ENCODE assay signal across 23 cellular contexts in the genomic region with DNA sequence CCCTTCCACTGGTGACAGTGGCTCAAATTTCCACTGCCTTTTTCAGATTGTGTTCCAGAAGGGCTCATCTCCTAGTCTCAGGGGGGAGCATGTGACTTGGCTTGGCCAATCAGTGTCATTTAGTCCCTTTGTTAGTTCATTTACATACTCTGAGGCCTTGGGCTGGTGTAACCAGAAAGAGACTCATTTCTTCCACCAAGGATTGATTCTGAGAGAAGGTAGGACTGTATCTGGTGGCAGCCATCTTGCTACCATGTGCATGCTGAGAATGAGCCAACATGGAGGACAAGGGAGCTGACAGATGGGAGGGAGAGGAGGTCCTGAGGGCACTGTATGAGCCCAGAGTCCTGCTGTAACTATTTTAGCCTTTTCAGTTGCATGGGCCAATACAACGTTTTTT.
DNase-seq lines count a peak whose midpoint lies in the region; ATAC-seq, FAIRE-seq and TF ChIP-seq lines count a peak whose summit lies in the region.
"Had no signal": no experiment of that assay in that cellular context is flagged by ENCODE, and none has a peak within 500 bp of the region (broad histone marks: within the 10 kb centered on the region; RNA-seq: fewer than 3 reads in every experiment).

No MANE protein-coding gene starts in this region.

- RAD21 ChIA-PET in GM12878 (lab: Charles Lee; ENCODE audit: unreplicated experiment): no interaction called here

- no peak for TF ChIP-seq CTCF in GM12878 (IDR thresholded peaks at IDR 0.05 in 2 of 3, conservative IDR thresholded peaks at IDR 0.05 in 1 of 3; ENCODE audit: control insufficient read depth in 2 of 3, extremely low read depth in 1 of 3, insufficient read depth in 1 of 3, low read depth in 3 of 3, low read length in 3 of 3)
- TF ChIP-seq CTCF in Caco-2 (IDR thresholded peaks at IDR 0.05; ENCODE audit: insufficient read depth in 1 of 2, low read depth in 1 of 2, low read length in 1 of 2, severe bottlenecking in 1 of 2, unreplicated experiment in 1 of 2): no peak

- TF ChIP-seq RAD21 in GM12878 (IDR thresholded peaks at IDR 0.05; ENCODE audit: insufficient read depth, low read depth, low read length): no peak

- peak; percentile 38; the same call in 2 of the 3 replicates for ATAC-seq in GM12878
- no peak for ATAC-seq in activated CD8-positive, alpha-beta T cell treated with anti-CD3 and anti-CD28 coated beads, Interleukin-2, amount 10 ng/mL, durations not matched to agents 7 days and 5 days
- ATAC-seq: CD8-positive, alpha-beta T cell; Panc1 had no signal

- in situ Hi-C loops in GM12878 (cut with MboI): no loop called here

- H3K4me3 Mint-ChIP-seq in Caco-2 (ENCODE audit: unreplicated experiment): no peak overlapping the region
- H3K4me3 Mint-ChIP-seq in activated CD8-positive, alpha-beta T cell treated with anti-CD3 and anti-CD28 coated beads, Interleukin-2, amount 10 ng/mL, durations not matched to agents 7 days and 5 days: no peak overlapping the region
- H3K4me3 Mint-ChIP-seq: B cell; CD8-positive, alpha-beta T cell had no signal

- intact Hi-C loops in GM12878 (cut with micrococcal nuclease; ENCODE audit: unreplicated experiment) (no loop called here), Caco-2 (cut with micrococcal nuclease; ENCODE audit: unreplicated experiment) (no loop called here)

- BruUV-seq in GM12878 (replicated peaks; lab: Mats Ljungman, UMichigan) (no TSS peak), Caco-2 (replicated peaks; lab: Mats Ljungman, UMichigan) (no TSS peak)

- WGBS in GM12878 (ENCODE audit: insufficient coverage, insufficient replicate concordance, low lambda C conversion rate, missing lambda C conversion rate): 0% methylated on average over 1 of the region's 1 CpG

- SMC1A ChIA-PET in GM12878 (lab: Charles Lee; ENCODE audit: uncharacterized antibody, unreplicated experiment): no interaction called here

- peak; percentile 5 for DNase-seq in DMS 273 (lab: John Stamatoyannopoulos, UW; ENCODE audit: unreplicated experiment)
- no peak for DNase-seq in DMS 273 treated with DMSO at 0.1 percent for 48 hours (lab: John Stamatoyannopoulos, UW)
- peak; percentile 19 for DNase-seq in NCI-H82 treated with DMSO at 0.1 percent for 48 hours (lab: John Stamatoyannopoulos, UW; ENCODE audit: unreplicated experiment)
- no peak for DNase-seq in GM12878 (ENCODE audit: low read depth, low spot score)
- DNase-seq in Caco-2: no peak
- no peak for DNase-seq in DMS53 (lab: John Stamatoyannopoulos, UW)
- no peak for DNase-seq in activated CD8-positive, alpha-beta T cell treated with anti-CD3 and anti-CD28 coated beads, Interleukin-2, amount 10 ng/mL, durations not matched to agents 7 days and 5 days
- DNase-seq: CD8-positive, alpha-beta T cell; DMS153; GOT3; NCI-H1105; NCI-H1436 treated with DMSO at 0.1 percent for 48 hours; NCI-H187 treated with DMSO at 0.1 percent for 48 hours; NCI-H2171 treated with DMSO at 0.1 percent for 48 hours; NCI-H345; NCI-H524; NCI-H748 treated with DMSO at 0.1 percent for 48 hours; SIG-M5 had no signal

- no peak overlapping the region for H3K4me2 ChIP-seq in GM12878 (ENCODE audit: control insufficient read depth, insufficient read depth)

- no peaks in the 10 kb centered on the region for H3K36me3 Mint-ChIP-seq in Caco-2 (ENCODE audit: insufficient read depth, unreplicated experiment)
- no peaks in the 10 kb centered on the region for H3K36me3 Mint-ChIP-seq in activated CD8-positive, alpha-beta T cell treated with anti-CD3 and anti-CD28 coated beads, Interleukin-2, amount 10 ng/mL, durations not matched to agents 7 days and 5 days (ENCODE audit: low read depth)
- H3K36me3 Mint-ChIP-seq: CD8-positive, alpha-beta T cell had no signal

- no peak for TF ChIP-seq EP300 in GM12878 (IDR thresholded peaks at IDR 0.05; ENCODE audit: borderline replicate concordance in 1 of 2, control insufficient read depth in 1 of 2, low read depth in 2 of 2, low read length in 2 of 2)

- no peaks in the 10 kb centered on the region for H3K4me1 Mint-ChIP-seq in Caco-2 (ENCODE audit: low read depth, unreplicated experiment)
- no peaks in the 10 kb centered on the region for H3K4me1 Mint-ChIP-seq in activated CD8-positive, alpha-beta T cell treated with anti-CD3 and anti-CD28 coated beads, Interleukin-2, amount 10 ng/mL, durations not matched to agents 7 days and 5 days (ENCODE audit: low read depth)
- H3K4me1 Mint-ChIP-seq: B cell had no signal

- no peak overlapping the region for H3K27ac Mint-ChIP-seq in Caco-2 (ENCODE audit: unreplicated experiment)
- H3K27ac Mint-ChIP-seq in activated CD8-positive, alpha-beta T cell treated with anti-CD3 and anti-CD28 coated beads, Interleukin-2, amount 10 ng/mL, durations not matched to agents 7 days and 5 days: no peak overlapping the region
- H3K27ac Mint-ChIP-seq: B cell; CD8-positive, alpha-beta T cell had no signal

- H3K9me3 Mint-ChIP-seq in Caco-2 (ENCODE audit: unreplicated experiment): no peaks in the 10 kb centered on the region
- H3K9me3 Mint-ChIP-seq in activated CD8-positive, alpha-beta T cell treated with anti-CD3 and anti-CD28 coated beads, Interleukin-2, amount 10 ng/mL, durations not matched to agents 7 days and 5 days (ENCODE audit: insufficient read depth): no peaks in the 10 kb centered on the region
- H3K9me3 Mint-ChIP-seq: CD8-positive, alpha-beta T cell had no signal

- no peaks in the 10 kb centered on the region for H3K9me3 ChIP-seq in GM12878 (replicated peaks; ENCODE audit: control insufficient read depth, insufficient read depth, low read length)
- H3K9me3 ChIP-seq in Caco-2: no peaks in the 10 kb centered on the region

- H3K27ac ChIP-seq in GM12878 (ENCODE audit: control insufficient read depth, insufficient read depth): no peak overlapping the region
- H3K27ac ChIP-seq: 22Rv1, C4-2B, SK-N-MC had no signal

- CTCF ChIA-PET in GM12878 (lab: Yijun Ruan, JAX) (no interaction called here), Caco-2 (lab: Charles Lee) (no interaction called here)
- CTCF ChIA-PET in activated CD8-positive, alpha-beta T cell treated with anti-CD3 and anti-CD28 coated beads, Interleukin-2, amount 10 ng/mL, durations not matched to agents 7 days and 5 days (lab: Charles Lee): no interaction called here

- H3K27me3 Mint-ChIP-seq in Caco-2 (ENCODE audit: insufficient read depth, unreplicated experiment): no peaks in the 10 kb centered on the region
- H3K27me3 Mint-ChIP-seq in activated CD8-positive, alpha-beta T cell treated with anti-CD3 and anti-CD28 coated beads, Interleukin-2, amount 10 ng/mL, durations not matched to agents 7 days and 5 days (ENCODE audit: low read depth): no peaks in the 10 kb centered on the region
- H3K27me3 Mint-ChIP-seq: B cell had no signal

- no peak overlapping the region for H3K9ac ChIP-seq in GM12878 (ENCODE audit: control insufficient read depth, insufficient read depth, low read length)

- H3K4me1 ChIP-seq in GM12878 (ENCODE audit: control insufficient read depth, insufficient read depth, low read length): no peaks in the 10 kb centered on the region
- no peaks in the 10 kb centered on the region for H3K4me1 ChIP-seq in Caco-2

- H3K4me3 ChIP-seq in GM12878 (no peak overlapping the region), Caco-2 (ENCODE audit: low read depth, low read length) (no peak overlapping the region)
- H3K4me3 ChIP-seq: SK-N-MC had no signal

- POLR2A ChIA-PET in GM12878 (lab: Charles Lee) (no interaction called here), Caco-2 (lab: Charles Lee) (no interaction called here)
- POLR2A ChIA-PET in activated CD8-positive, alpha-beta T cell treated with anti-CD3 and anti-CD28 coated beads, Interleukin-2, amount 10 ng/mL, durations not matched to agents 7 days and 5 days (lab: Charles Lee): no interaction called here

- no peak overlapping the region; the same call in 1 of the 2 replicates for H2AFZ ChIP-seq in GM12878 (ENCODE audit: control insufficient read depth, low read depth, low read length)

- FAIRE-seq in GM12878 (lab: Jason Lieb, UNC): no peak

- TF ChIP-seq POLR2A in GM12878 (IDR thresholded peaks at IDR 0.05; ENCODE audit: low read depth, low read length): no peak

- no peaks in the 10 kb centered on the region for H3K27me3 ChIP-seq in GM12878 (replicated peaks in 1 of 2; ENCODE audit: control insufficient read depth in 2 of 2, insufficient read depth in 2 of 2, low read length in 1 of 2)
- no peaks in the 10 kb centered on the region for H3K27me3 ChIP-seq in Caco-2 (replicated peaks; ENCODE audit: control insufficient read depth, insufficient read depth, low read length)

- H4K20me1 ChIP-seq in GM12878 (ENCODE audit: control insufficient read depth, insufficient read depth): no peaks in the 10 kb centered on the region

- H3K79me2 ChIP-seq in GM12878 (ENCODE audit: control insufficient read depth, insufficient read depth, low read length): no peaks in the 10 kb centered on the region

- H3K36me3 ChIP-seq in GM12878 (ENCODE audit: control insufficient read depth in 2 of 2, insufficient read depth in 2 of 2, low read length in 1 of 2): no peaks in the 10 kb centered on the region
- no peaks in the 10 kb centered on the region for H3K36me3 ChIP-seq in Caco-2 (ENCODE audit: control insufficient read depth, insufficient read depth, low read length)

TF ChIP-seq in GM12878, 131 proteins besides CTCF, POLR2A, EP300 and RAD21 (continues in another document):
- TF ChIP-seq SREBF2 (IDR thresholded peaks at IDR 0.05; ENCODE audit: low read length) (no peak), TCF3 (IDR thresholded peaks at IDR 0.05; ENCODE audit: borderline replicate concordance, insufficient read depth, low read depth, low read length) (no peak)

Comparison
In these comparisons a context has a peak if more than half of its experiments do, and no peak if none do; other contexts are left out.
1. DNase-seq: peak in DMS 273 (single experiment) and NCI-H82 treated with DMSO at 0.1 percent for 48 hours (single experiment); none in DMS 273 treated with DMSO at 0.1 percent for 48 hours (single experiment), GM12878 (single experiment), Caco-2 (0 of 2), DMS53 (single experiment) and activated CD8-positive, alpha-beta T cell treated with anti-CD3 and anti-CD28 coated beads, Interleukin-2, amount 10 ng/mL, durations not matched to agents 7 days and 5 days (single experiment).